ENCODE assay signal across 8 cellular contexts in genomic region chr6:157045831-157046454, GRCh38.
DNase-seq lines count a peak whose midpoint lies in the region; ATAC-seq and TF ChIP-seq lines count a peak whose summit lies in the region.

No MANE protein-coding gene starts in this region.

- no peak overlapping the region for H3K4me2 ChIP-seq in SK-N-SH

- no peak overlapping the region for H3K4me3 Mint-ChIP-seq in activated T-cell treated with anti-CD3 and anti-CD28 coated beads, Interleukin-2, amount 50 U/mL, for 4 hours

- POLR2A ChIA-PET in HEK293 (lab: Yijun Ruan, JAX) = interaction anchor here (0.6 to 1.6 kb wide), 3 partner anchors 24 to 131 kb away, joined by 3 read pairs; no protein-coding TSS in a partner anchor
- POLR2A ChIA-PET in SK-N-SH (lab: Yijun Ruan, JAX) = no interaction called here

- H2AFZ ChIP-seq in SK-N-SH (ENCODE audit: low read depth) = no peak overlapping the region

- no peak for TF ChIP-seq EP300 in SK-N-SH (IDR thresholded peaks at IDR 0.05; ENCODE audit: borderline replicate concordance in 1 of 2, low read depth in 1 of 2, low read length in 1 of 2)

- TF ChIP-seq RAD21 in SK-N-SH (IDR thresholded peaks at IDR 0.05; ENCODE audit: low read length) = peak; percentile 66

- no peaks in the 10 kb centered on the region for H3K36me3 ChIP-seq in HEK293 (ENCODE audit: control insufficient read depth in 2 of 2, insufficient read depth in 1 of 2, low read length in 2 of 2)
- peaks cover 0 to 2% of the 10 kb centered on the region in 2 experiments for H3K36me3 ChIP-seq in SK-N-SH (replicated peaks in 1 of 2; ENCODE audit: control insufficient read depth in 1 of 2, insufficient read depth in 2 of 2, low read length in 1 of 2)

- peaks cover 4% of the 10 kb centered on the region for H3K36me3 Mint-ChIP-seq in activated T-cell treated with anti-CD3 and anti-CD28 coated beads, Interleukin-2, amount 50 U/mL, for 4 hours (ENCODE audit: insufficient read depth)

- 0 out of 2 replicates have a peak, but pooled peaks cover 3% of the 10 kb centered on the region for H3K4me1 ChIP-seq in HEK293 (ENCODE audit: control insufficient read depth, insufficient read depth, low read length)
- H3K4me1 ChIP-seq in SK-N-SH (ENCODE audit: control insufficient read depth in 1 of 2, insufficient read depth in 2 of 2, low read depth in 1 of 2, low read length in 1 of 2) = peaks cover 11 to 16% of the 10 kb centered on the region in 2 experiments; a peak in 3 of 4 replicates

- H3K4me3 ChIP-seq in HEK293 (ENCODE audit: low read depth, low read length) = no peak overlapping the region
- no peak overlapping the region for H3K4me3 ChIP-seq in SK-N-SH (ENCODE audit: low read depth in 2 of 2, low read length in 1 of 2)

- CTCF ChIA-PET in HEK293 (lab: Yijun Ruan, JAX) = interaction anchor here (0.6 to 5.8 kb wide), 34 partner anchors 8 to 1517 kb away, joined by 3 to 66 read pairs (median 3); no protein-coding TSS in a partner anchor
- CTCF ChIA-PET in SK-N-SH (lab: Yijun Ruan, JAX) = interaction anchor here (0.7 to 3.9 kb wide), 37 partner anchors 9 to 1725 kb away, joined by 3 to 24 read pairs (median 4); no protein-coding TSS in a partner anchor

- no peak for ATAC-seq in activated T-cell treated with anti-CD3 and anti-CD28 coated beads, Interleukin-2, amount 50 U/mL, for 4 hours
- ATAC-seq in HG02840 (IDR thresholded peaks at IDR 0.05; ENCODE audit: low FRiP score, unreplicated experiment) (no peak), HG03565 (IDR thresholded peaks at IDR 0.05; ENCODE audit: unreplicated experiment) (no peak), HG03457 (IDR thresholded peaks at IDR 0.05; ENCODE audit: unreplicated experiment) (no peak)

- DNase-seq in AML-193 (lab: John Stamatoyannopoulos, UW) (peak; percentile 18 to 29), SK-N-SH (peak; percentile 54), iPS-NIHi7 (ENCODE audit: extremely low spot score) (peak; percentile 27)
- no peak for DNase-seq in activated T-cell treated with anti-CD3 and anti-CD28 coated beads, Interleukin-2, amount 50 U/mL, for 4 hours

- H3K9me3 ChIP-seq in HEK293 (ENCODE audit: control insufficient read depth, insufficient read depth, low read depth, low read length) (no peaks in the 10 kb centered on the region), SK-N-SH (no peaks in the 10 kb centered on the region)

- no peaks in the 10 kb centered on the region for H4K20me1 ChIP-seq in SK-N-SH (ENCODE audit: insufficient read depth)

- peaks cover 17% of the 10 kb centered on the region for H3F3A ChIP-seq in SK-N-SH (replicated peaks; ENCODE audit: insufficient read depth)

- peaks cover 10% of the 10 kb centered on the region for H3K4me1 Mint-ChIP-seq in activated T-cell treated with anti-CD3 and anti-CD28 coated beads, Interleukin-2, amount 50 U/mL, for 4 hours (ENCODE audit: low read depth)

- H3K27me3 ChIP-seq in SK-N-SH (ENCODE audit: insufficient read depth) = no peaks in the 10 kb centered on the region

- no peaks in the 10 kb centered on the region for H3K9me2 ChIP-seq in SK-N-SH

- WGBS in SK-N-SH (ENCODE audit: low lambda C conversion rate) = 38% methylated on average over 2 of the region's 2 CpGs

- peaks cover 47% of the 10 kb centered on the region for H3K79me2 ChIP-seq in SK-N-SH (ENCODE audit: insufficient read depth)

- H3K27me3 Mint-ChIP-seq in activated T-cell treated with anti-CD3 and anti-CD28 coated beads, Interleukin-2, amount 50 U/mL, for 4 hours (ENCODE audit: low read depth) = no peaks in the 10 kb centered on the region

- no peak overlapping the region for H3K9ac ChIP-seq in SK-N-SH

- TF ChIP-seq CTCF in HEK293 (tag by site-specific recombination; IDR thresholded peaks at IDR 0.05) (no peak), SK-N-SH (IDR thresholded peaks at IDR 0.05) (peak; percentile 73)

- no peak overlapping the region for H3K27ac ChIP-seq in HEK293 (ENCODE audit: extremely low read depth, low read depth, low read length)
- H3K27ac ChIP-seq in SK-N-SH (ENCODE audit: low read depth in 2 of 2, low read length in 1 of 2) = peak overlapping the region; percentile 30 to 50; a peak in 3 of 4 replicates

- H3K9me3 Mint-ChIP-seq in activated T-cell treated with anti-CD3 and anti-CD28 coated beads, Interleukin-2, amount 50 U/mL, for 4 hours = no peaks in the 10 kb centered on the region

TF ChIP-seq in HEK293, 187 proteins besides CTCF, POLR2A, EP300 and RAD21 (continues in another document):
- TF ChIP-seq SP2 (tag by site-specific recombination; IDR thresholded peaks at IDR 0.05) (no peak), ZNF23 (tag by site-specific recombination; IDR thresholded peaks at IDR 0.05; ENCODE audit: borderline replicate concordance) (no peak), ZNF433 (tag by site-specific recombination; IDR thresholded peaks at IDR 0.05; ENCODE audit: low read depth) (no peak), SP3 (tag by site-specific recombination; IDR thresholded peaks at IDR 0.05) (no peak), ZBTB1 (tag by site-specific recombination; IDR thresholded peaks at IDR 0.05) (no peak), TRIM28 (IDR thresholded peaks at IDR 0.05; ENCODE audit: borderline replicate concordance, low read length) (no peak), ZBTB49 (tag by site-specific recombination; IDR thresholded peaks at IDR 0.05; ENCODE audit: low read depth) (no peak), ZNF670 (tag by site-specific recombination; IDR thresholded peaks at IDR 0.05; ENCODE audit: low read depth) (no peak), ZNF660 (tag by site-specific recombination; IDR thresholded peaks at IDR 0.05) (peak; percentile 67; the same call in 1 of the 2 replicates), ZNF239 (tag by site-specific recombination; IDR thresholded peaks at IDR 0.05) (no peak), MYNN (tag by site-specific recombination; IDR thresholded peaks at IDR 0.05; ENCODE audit: borderline replicate concordance) (no peak)

TF ChIP-seq in SK-N-SH, 30 proteins besides CTCF, POLR2A, EP300 and RAD21:
- TF ChIP-seq SMC3 (IDR thresholded peaks at IDR 0.05; ENCODE audit: low read depth, low read length) (peak; percentile 34; the same call in 1 of the 2 replicates), TCF12 (IDR thresholded peaks at IDR 0.05) (no peak)
